In genomic region chr4:55272576-55272975, GRCh38 we compare ENCODE assay signal across 2 cellular contexts.
TF ChIP-seq lines count a peak whose summit lies in the region.

No MANE protein-coding gene starts in this region.

TF ChIP-seq in WTC11, 78 proteins besides CTCF, POLR2A, EP300 and RAD21 (continued from another document):
- 0 out of 2 replicates have a peak, but pooled peaks have one; percentile 44 for TF ChIP-seq TEAD1 (CRISPR knock-in tag; IDR thresholded peaks at IDR 0.05)

TF ChIP-seq in H1, 55 proteins besides CTCF, POLR2A, EP300 and RAD21 (continued from another document):
- TF ChIP-seq EGR1 (IDR thresholded peaks at IDR 0.05; ENCODE audit: borderline replicate concordance, low read depth, low read length) (no peak), YY1 (IDR thresholded peaks at IDR 0.05; ENCODE audit: low read depth, low read length) (no peak), TAF1 (IDR thresholded peaks at IDR 0.05; ENCODE audit: low read depth, low read length) (no peak), GTF2F1 (IDR thresholded peaks at IDR 0.05; ENCODE audit: borderline replicate concordance, low read depth, low read length) (no peak), GABPA (IDR thresholded peaks at IDR 0.05; ENCODE audit: borderline replicate concordance, insufficient read depth, low read length) (no peak), SP1 (IDR thresholded peaks at IDR 0.05; ENCODE audit: low read depth, low read length) (no peak), SP2 (IDR thresholded peaks at IDR 0.05; ENCODE audit: low read length) (no peak), SP4 (IDR thresholded peaks at IDR 0.05; ENCODE audit: low read length) (no peak), CHD1 (IDR thresholded peaks at IDR 0.05; ENCODE audit: low read depth, low read length) (no peak)
